8 cellular contexts compared by ENCODE assay signal in genomic region chr1:149927056-149927534, GRCh38. TPM values are rescaled to one million over a fixed set of nuclear protein-coding genes. Genes with fewer than 3 reads are reported as not detected.
DNase-seq lines count a peak whose midpoint lies in the region; FAIRE-seq and TF ChIP-seq lines count a peak whose summit lies in the region.

No MANE protein-coding gene starts in this region.

- CTCF ChIA-PET in AG04450 (lab: Charles Lee): no interaction called here

- H3K36me3 ChIP-seq in HUES64 (ENCODE audit: insufficient read depth, low read length) (peaks cover 47% of the 10 kb centered on the region), bronchial epithelial cell (ENCODE audit: control insufficient read depth, insufficient read depth, low read length) (peaks cover 19% of the 10 kb centered on the region), mucosa of rectum (ENCODE audit: control insufficient read depth in 2 of 2, insufficient read depth in 2 of 2, low read length in 2 of 2) (peaks cover 65 to 75% of the 10 kb centered on the region in 2 donors)

- H3K27me3 ChIP-seq in AG04450 (ENCODE audit: control insufficient read depth, insufficient read depth, low read length) (no peaks in the 10 kb centered on the region), HUES64 (ENCODE audit: insufficient read depth, low read length) (no peaks in the 10 kb centered on the region), bronchial epithelial cell (ENCODE audit: control insufficient read depth, insufficient read depth, low read length) (no peaks in the 10 kb centered on the region), mucosa of rectum (ENCODE audit: control insufficient read depth in 2 of 2, insufficient read depth in 2 of 2, low read length in 2 of 2) (no peaks in the 10 kb centered on the region)

- no peak for FAIRE-seq in bronchial epithelial cell (lab: Jason Lieb, UNC)

- H3K4me1 ChIP-seq in HUES64 (ENCODE audit: insufficient read depth, low read length) (peaks cover 9% of the 10 kb centered on the region), mucosa of rectum (ENCODE audit: control insufficient read depth in 2 of 2, insufficient read depth in 2 of 2, low read length in 2 of 2) (peaks cover 34 to 44% of the 10 kb centered on the region in 2 donors)

- POLR2A ChIA-PET in AG04450 (lab: Yijun Ruan, JAX): no interaction called here

- H3K9ac ChIP-seq in HUES64 (ENCODE audit: low read depth, low read length) (peak overlapping the region; percentile 98), mucosa of rectum (ENCODE audit: low read depth in 1 of 2, low read length in 2 of 2) (peak overlapping the region; percentile 84 to 85)

- DNase-seq in AG04450 (ENCODE audit: low read depth, low spot score) (no peak), bronchial epithelial cell (ENCODE audit: low read depth) (peak; percentile 9), H4 (ENCODE audit: low spot score) (no peak), NCI-H526 (lab: John Stamatoyannopoulos, UW) (no peak)
- DNase-seq in activated CD8-positive, alpha-beta memory T cell treated with anti-CD3 and anti-CD28 coated beads, Interleukin-2, amount 50 U/mL, for 48 hours: no peak
- no peak for DNase-seq in stimulated activated naive CD4-positive, alpha-beta T cell treated with Interleukin-2 at 50 U/mL for 16 hours (lab: John Stamatoyannopoulos, UW)

- peak overlapping the region; percentile 39 for H3K27ac ChIP-seq in AG04450 (ENCODE audit: low read depth, low read length)
- peak overlapping the region; percentile 100; the same call in 1 of the 2 replicates for H3K27ac ChIP-seq in HUES64 (ENCODE audit: low read depth, low read length)
- peak overlapping the region; percentile 95 for H3K27ac ChIP-seq in mucosa of rectum (ENCODE audit: low read depth in 2 of 2, low read length in 2 of 2)

- TF ChIP-seq CTCF in AG04450 (IDR thresholded peaks at IDR 0.05; ENCODE audit: low read depth, low read length) (no peak), bronchial epithelial cell (IDR thresholded peaks at IDR 0.05; ENCODE audit: insufficient read depth, low read length, severe bottlenecking) (no peak)

- peak overlapping the region; percentile 91 for H3K4me3 ChIP-seq in AG04450 (ENCODE audit: low read depth, low read length)
- peak overlapping the region; percentile 98 for H3K4me3 ChIP-seq in HUES64 (ENCODE audit: low read length)
- H3K4me3 ChIP-seq in bronchial epithelial cell (ENCODE audit: low read depth, low read length): peak overlapping the region; percentile 53
- H3K4me3 ChIP-seq in mucosa of rectum (ENCODE audit: low read length in 2 of 2): peak overlapping the region; percentile 84 to 98

- 3% methylated on average over 5 of the region's 9 CpGs for WGBS in HUES64

- H3K9me3 ChIP-seq in AG04450 (ENCODE audit: control insufficient read depth, insufficient read depth, low read length) (no peaks in the 10 kb centered on the region; the same call in 1 of the 2 replicates), HUES64 (ENCODE audit: insufficient read depth, low read depth, low read length) (no peaks in the 10 kb centered on the region), mucosa of rectum (ENCODE audit: control insufficient read depth in 2 of 2, low read length in 2 of 2) (no peaks in the 10 kb centered on the region)

RNA-seq across cellular contexts. Expression of gene SF3B4, which starts 0.5 kb away (rescaled TPM):
- 47.6 and 52.7 TPM in 2 replicates for polyA plus RNA-seq in AG04450 (2011; rRNA removed)
- polyA minus RNA-seq in AG04450 (2011; rRNA and poly(A)+ RNA removed): 44.2 and 50.1 TPM in 2 replicates
- 87.5 TPM for polyA plus RNA-seq in HUES64 (2013, experiment 1 of 2)
- polyA plus RNA-seq in HUES64 (2013, experiment 2 of 2): 85.1 TPM
- 7.4 and 10.4 TPM in 2 replicates for total RNA-seq in bronchial epithelial cell
- total RNA-seq in H4 (2014; rRNA removed; shearing (Covaris generic)): 19.2 and 38.0 TPM in 2 replicates

RNA-seq across cellular contexts. Expression of gene SV2A, which starts 9.5 kb away (rescaled TPM):
- polyA plus RNA-seq in AG04450 (2011; rRNA removed): 25.8 and 27.3 TPM in 2 replicates
- 48.2 and 54.4 TPM in 2 replicates for polyA minus RNA-seq in AG04450 (2011; rRNA and poly(A)+ RNA removed)
- polyA plus RNA-seq in HUES64 (2013, experiment 1 of 2): 36.8 TPM
- 37.2 TPM for polyA plus RNA-seq in HUES64 (2013, experiment 2 of 2)
- 0.26 and 1.1 TPM in 2 replicates for total RNA-seq in bronchial epithelial cell
- 16.4 and 18.1 TPM in 2 replicates for total RNA-seq in H4 (2014; rRNA removed; shearing (Covaris generic))

RNA-seq across cellular contexts. Expression of gene MTMR11, which starts 9.6 kb away (rescaled TPM):
- polyA plus RNA-seq in AG04450 (2011; rRNA removed): 13.9 and 17.0 TPM in 2 replicates
- 20.1 and 21.4 TPM in 2 replicates for polyA minus RNA-seq in AG04450 (2011; rRNA and poly(A)+ RNA removed)
- polyA plus RNA-seq in HUES64 (2013, experiment 1 of 2): 2.0 TPM
- 1.8 TPM for polyA plus RNA-seq in HUES64 (2013, experiment 2 of 2)
- 1.1 and 2.0 TPM in 2 replicates for total RNA-seq in bronchial epithelial cell
- 2.6 and 2.9 TPM in 2 replicates for total RNA-seq in H4 (2014; rRNA removed; shearing (Covaris generic))

RNA-seq across cellular contexts. Expression of gene BOLA1, which starts 27.7 kb away (rescaled TPM):
- polyA plus RNA-seq in AG04450 (2011; rRNA removed): 10.1 and 11.8 TPM in 2 replicates
- polyA minus RNA-seq in AG04450 (2011; rRNA and poly(A)+ RNA removed): 0.69 and 1.5 TPM in 2 replicates
- polyA plus RNA-seq in HUES64 (2013, experiment 1 of 2): 3.7 TPM
- polyA plus RNA-seq in HUES64 (2013, experiment 2 of 2): 5.2 TPM
- total RNA-seq in bronchial epithelial cell: 17.6 and 22.9 TPM in 2 replicates
- 2.9 and 3.0 TPM in 2 replicates for total RNA-seq in H4 (2014; rRNA removed; shearing (Covaris generic))

Comparison
In these comparisons a context has a peak if more than half of its experiments do, and no peak if none do; other contexts are left out.
1. H3K27ac ChIP-seq: peak in every context shown above with its lines; median percentile 100 in HUES64; 95 in mucosa of rectum; 39 in AG04450.